Comparison of ENCODE assay signal across 8 cellular contexts in genomic region chr19:58451358-58452101, GRCh38. TPM values are rescaled to one million over a fixed set of nuclear protein-coding genes. Genes with fewer than 3 reads are reported as not detected.
DNase-seq lines count a peak whose midpoint lies in the region; ATAC-seq lines count a peak whose summit lies in the region.

TSS of gene ZNF324B (plus strand) at chr19:58451622. CDS start at chr19:58453702, 2,080 bp downstream.

- peak within 1 kb of the TSS; percentile 53 for H3K27ac Mint-ChIP-seq in activated CD4-positive, alpha-beta T cell treated with anti-CD3 and anti-CD28 coated beads, Interleukin-2, amount 10 ng/mL, durations not matched to agents 24 days and 14 days

- H3K9me3 Mint-ChIP-seq in activated CD4-positive, alpha-beta T cell treated with anti-CD3 and anti-CD28 coated beads, Interleukin-2, amount 10 ng/mL, durations not matched to agents 24 days and 14 days: peaks cover 19% of the 10 kb centered on the region

- H3K4me1 Mint-ChIP-seq in activated CD4-positive, alpha-beta T cell treated with anti-CD3 and anti-CD28 coated beads, Interleukin-2, amount 10 ng/mL, durations not matched to agents 24 days and 14 days: peaks cover 21% of the 10 kb centered on the region

- peak within 1 kb of the TSS; percentile 90 for H3K4me3 Mint-ChIP-seq in activated CD4-positive, alpha-beta T cell treated with anti-CD3 and anti-CD28 coated beads, Interleukin-2, amount 10 ng/mL, durations not matched to agents 24 days and 14 days

- peak; percentile 47 to 96 (median 92) for DNase-seq in C1 segment of cervical spinal cord (lab: John Stamatoyannopoulos, UW)
- peak; percentile 89 for DNase-seq in NCI-H526 treated with DMSO at 0.1 percent for 48 hours (lab: John Stamatoyannopoulos, UW)
- peak; percentile 99 for DNase-seq in activated CD4-positive, alpha-beta T cell treated with anti-CD3 and anti-CD28 coated beads, Interleukin-2, amount 10 ng/mL, durations not matched to agents 24 days and 14 days
- DNase-seq in dedifferentiated amniotic fluid mesenchymal stem cell (ENCODE audit: extremely low spot score): peak; percentile 93
- peak; percentile 97 for DNase-seq in left lobe of liver (ENCODE audit: low spot score)
- peak; percentile 97 for DNase-seq in stimulated activated CD4-positive, alpha-beta T cell treated with anti-CD3 and anti-CD28 coated beads, Interleukin-2, amount 100 ng/mL, for 24 hours

- intact Hi-C loops in activated CD4-positive, alpha-beta T cell treated with anti-CD3 and anti-CD28 coated beads, Interleukin-2, amount 10 ng/mL, durations not matched to agents 24 days and 14 days (cut with micrococcal nuclease): loop anchor here (1.0 to 2.0 kb wide), 4 partner anchors 11 to 43 kb away; partner anchors contain the start of genes ZNF132, ZNF324, ZNF446 and ZNF584

- H3K36me3 Mint-ChIP-seq in activated CD4-positive, alpha-beta T cell treated with anti-CD3 and anti-CD28 coated beads, Interleukin-2, amount 10 ng/mL, durations not matched to agents 24 days and 14 days (ENCODE audit: low read depth): peaks cover 19% of the 10 kb centered on the region

- H3K27me3 Mint-ChIP-seq in activated CD4-positive, alpha-beta T cell treated with anti-CD3 and anti-CD28 coated beads, Interleukin-2, amount 10 ng/mL, durations not matched to agents 24 days and 14 days: peaks cover 6% of the 10 kb centered on the region

- ATAC-seq in GM19351 (IDR thresholded peaks at IDR 0.05; ENCODE audit: unreplicated experiment) (peak; percentile 99), HG03520 (IDR thresholded peaks at IDR 0.05; ENCODE audit: unreplicated experiment) (peak; percentile 87), left lobe of liver (peak; percentile 98)

RNA-seq across cellular contexts. Expression of gene ZNF324B, which starts in this region (rescaled TPM):
- total RNA-seq in activated CD4-positive, alpha-beta T cell treated with anti-CD3 and anti-CD28 coated beads, Interleukin-2, amount 10 ng/mL, durations not matched to agents 24 days and 14 days: 14.4 and 15.2 TPM in 2 replicates
- total RNA-seq in left lobe of liver: 4.6 TPM

Comparison
In these comparisons a context has a peak if more than half of its experiments do, and no peak if none do; other contexts are left out.
1. Peak in every context shown above with its lines: DNase-seq and ATAC-seq.